Comparison of ENCODE assay signal across 8 cellular contexts in the genomic region with DNA sequence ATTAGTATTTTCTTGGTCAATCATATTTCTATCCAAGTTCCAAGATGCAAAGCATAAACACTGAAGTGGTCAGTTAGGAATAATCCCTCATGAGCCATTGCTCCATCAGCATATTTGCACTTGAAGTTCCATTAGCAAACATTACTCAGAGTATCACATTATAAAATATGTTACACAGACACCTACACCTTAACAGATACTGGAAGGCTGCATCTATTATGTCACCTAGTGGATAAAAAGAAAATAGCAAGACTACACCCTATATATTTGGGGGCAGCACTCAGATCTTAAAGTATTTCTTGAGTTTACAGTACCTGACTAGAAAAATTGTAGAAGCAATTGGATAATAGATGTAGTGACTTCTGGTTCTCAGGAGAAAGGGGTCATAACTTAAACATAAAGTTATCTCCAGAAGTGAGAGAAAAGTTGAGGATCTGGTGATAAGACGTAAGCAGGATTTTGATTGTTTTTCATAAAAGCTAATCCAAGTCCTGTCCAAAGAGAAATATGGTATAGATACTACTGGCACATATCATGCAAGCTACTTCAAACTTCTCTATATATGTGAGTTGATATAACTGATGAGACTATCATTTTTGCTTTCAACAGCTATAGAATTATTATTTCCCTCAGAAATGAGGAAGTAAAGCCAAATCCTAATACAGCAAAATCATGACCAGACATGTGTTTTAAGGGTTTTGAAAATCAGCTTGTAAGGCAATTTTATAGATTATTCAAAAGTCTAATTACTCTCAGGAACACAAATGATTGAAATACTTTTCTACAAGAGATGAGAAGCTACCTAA.
A peak's percentile ranks its signal among the peaks of the same experiment; 100 is the strongest.
DNase-seq lines count a peak whose midpoint lies in the region; ATAC-seq and TF ChIP-seq lines count a peak whose summit lies in the region.

No MANE protein-coding gene starts in this region.

- H3K4me3 Mint-ChIP-seq in HFFc6, result no peak overlapping the region

- peaks cover 3% of the 10 kb centered on the region; the same call in 1 of the 2 replicates for H3K27me3 Mint-ChIP-seq in HFFc6 (ENCODE audit: insufficient read depth)

- peaks cover 20% of the 10 kb centered on the region; the same call in 1 of the 2 replicates for H3K4me1 Mint-ChIP-seq in HFFc6 (ENCODE audit: low read depth)

- peak; percentile 84 for TF ChIP-seq CTCF in HFFc6 (IDR thresholded peaks at IDR 0.05)

- ATAC-seq in esophagus mucosa, result peak; percentile 53

- no peaks in the 10 kb centered on the region for H3K9me3 Mint-ChIP-seq in HFFc6

- no peak overlapping the region for H3K27ac Mint-ChIP-seq in HFFc6

- H3K36me3 Mint-ChIP-seq in HFFc6 (ENCODE audit: low read depth), result no peaks in the 10 kb centered on the region

- peak; percentile 19 for DNase-seq in NCI-H1092 treated with DMSO at 0.1 percent for 48 hours (lab: John Stamatoyannopoulos, UW)
- no peak for DNase-seq in NCI-H1092 (lab: John Stamatoyannopoulos, UW)
- DNase-seq in HFFc6, result no peak
- DNase-seq in NAMALWA (ENCODE audit: low spot score), result peak; percentile 36
- DNase-seq in activated T-cell treated with anti-CD3 and anti-CD28 coated beads, Interleukin-2, amount 50 U/mL, for 1 hour, result no peak
- DNase-seq in activated CD4-positive, alpha-beta T cell treated with anti-CD3 and anti-CD28 coated beads, Interleukin-2, amount 50 U/mL, for 4 hours, result no peak
- no peak for DNase-seq in putamen (ENCODE audit: low spot score)

Comparison
In these comparisons a context has a peak if more than half of its experiments do, and no peak if none do; other contexts are left out.
1. DNase-seq: peak in NCI-H1092 treated with DMSO at 0.1 percent for 48 hours (single experiment) and NAMALWA (single experiment); none in NCI-H1092 (single experiment), HFFc6 (single experiment), activated T-cell treated with anti-CD3 and anti-CD28 coated beads, Interleukin-2, amount 50 U/mL, for 1 hour (single experiment), activated CD4-positive, alpha-beta T cell treated with anti-CD3 and anti-CD28 coated beads, Interleukin-2, amount 50 U/mL, for 4 hours (0 of 2) and putamen (single experiment).